In the genomic region with DNA sequence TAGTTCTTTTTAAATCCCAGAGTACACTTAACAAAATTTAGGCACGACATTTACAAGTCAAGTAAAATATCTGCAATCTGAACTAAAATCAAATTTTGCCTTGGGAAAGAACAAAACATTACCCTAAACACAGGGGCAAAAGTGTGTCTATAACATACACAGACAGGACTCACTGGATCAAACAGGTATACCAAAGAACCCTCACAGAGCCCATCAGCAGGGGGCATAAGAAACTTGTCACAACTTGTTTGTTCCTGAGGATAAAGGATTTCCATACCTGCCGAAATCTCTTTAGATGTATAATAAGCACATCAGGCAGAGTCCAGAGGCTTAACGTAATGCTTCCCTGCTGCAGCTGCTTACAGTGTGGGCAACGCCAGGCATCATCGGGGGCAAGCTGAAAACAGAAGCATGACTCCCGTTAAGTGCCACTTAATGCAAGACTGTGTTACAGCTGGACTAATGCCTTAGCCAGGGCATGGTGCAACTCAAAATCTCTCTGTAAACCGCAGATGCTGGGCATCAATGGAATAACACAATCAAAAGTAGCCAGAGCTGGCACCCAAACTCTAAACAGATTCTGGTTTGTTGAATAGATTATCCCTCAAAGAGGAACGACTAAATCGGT, we compare ENCODE assay signal across 16 cellular contexts.
A peak's percentile ranks its signal among the peaks of the same experiment; 100 is the strongest.
DNase-seq lines count a peak whose midpoint lies in the region; ATAC-seq and TF ChIP-seq lines count a peak whose summit lies in the region.
"Had no signal": no experiment of that assay in that cellular context is flagged by ENCODE, and none has a peak within 500 bp of the region (broad histone marks: within the 10 kb centered on the region; RNA-seq: fewer than 3 reads in every experiment).

No MANE protein-coding gene starts in this region.

- H3K36me3 ChIP-seq in ACC112 (ENCODE audit: insufficient read depth, low read length) (peaks cover 9% of the 10 kb centered on the region), RWPE2 (ENCODE audit: low read depth) (peaks cover 72% of the 10 kb centered on the region), heart left ventricle (peaks cover 0 to 80% (median 55%) of the 10 kb centered on the region in 9 donors)
- H3K36me3 ChIP-seq: ovary had no signal

- H3K4me3 ChIP-seq in ACC112 (ENCODE audit: low read depth, low read length) (no peak overlapping the region), RWPE2 (ENCODE audit: severe bottlenecking) (no peak overlapping the region), heart left ventricle (no peak overlapping the region)
- H3K4me3 ChIP-seq: HAP-1, ovary, testis had no signal

- peaks cover 11% of the 10 kb centered on the region for H3K4me1 ChIP-seq in ACC112 (ENCODE audit: control insufficient read depth, insufficient read depth, low read length, unreplicated experiment)
- peaks cover 38% of the 10 kb centered on the region for H3K4me1 ChIP-seq in RWPE2 (ENCODE audit: insufficient read depth, poor library complexity, severe bottlenecking)
- H3K4me1 ChIP-seq in heart left ventricle: peaks cover 0 to 35% (median 9%) of the 10 kb centered on the region in 12 donors
- H3K4me1 ChIP-seq: testis had no signal

- intact Hi-C loops in heart left ventricle (cut with DNase I): no loop called here

- H2AFZ ChIP-seq in ACC112 (ENCODE audit: low read length, unreplicated experiment): no peak overlapping the region

- H3K27ac ChIP-seq in ACC112 (ENCODE audit: low read depth, low read length) (peak overlapping the region; percentile 18; the same call in 1 of the 2 replicates), RWPE2 (ENCODE audit: poor library complexity, severe bottlenecking) (peak overlapping the region; percentile 85), heart left ventricle (peak overlapping the region in 4 of 12 donors; percentile 20 to 52 (median 30))
- H3K27ac ChIP-seq: C4-2B, ovary, testis had no signal

- TF ChIP-seq CTCF in RWPE2 (IDR thresholded peaks at IDR 0.05; ENCODE audit: poor library complexity, severe bottlenecking): no peak
- peak in 1 of 12 donors; percentile 20 for TF ChIP-seq CTCF in heart left ventricle (IDR thresholded peaks at IDR 0.05)

- 64 to 77% (median 69%) methylated on average over 9 of the region's 9 CpGs for WGBS in heart left ventricle, 4 donors

- peak; percentile 40 for ATAC-seq in RWPE2 (ENCODE audit: low read depth)
- peak; percentile 65 to 85 (median 84) for ATAC-seq in heart left ventricle
- ATAC-seq in GM19035 (IDR thresholded peaks at IDR 0.05; ENCODE audit: unreplicated experiment): no peak

- no peaks in the 10 kb centered on the region for H3K27me3 ChIP-seq in ACC112 (ENCODE audit: insufficient read depth, low read length)
- no peaks in the 10 kb centered on the region for H3K27me3 ChIP-seq in RWPE2 (ENCODE audit: insufficient read depth, poor library complexity, severe bottlenecking)
- H3K27me3 ChIP-seq in heart left ventricle: no peaks in the 10 kb centered on the region
- H3K27me3 ChIP-seq: ovary, testis had no signal

- DNase-seq in LHCN-M2 (ENCODE audit: low read depth): peak; percentile 11
- DNase-seq in RWPE2 (ENCODE audit: low spot score): no peak
- peak in 1 of 5 donors; percentile 58 for DNase-seq in heart left ventricle
- DNase-seq in NK-92 treated with Interleukin-12 subunit alpha and Interleukin-12 subunit beta, amount 100 ng/mL, for 24 hours (lab: John Stamatoyannopoulos, UW): no peak
- no peak for DNase-seq in DMS53 treated with DMSO at 0.1 percent for 48 hours (lab: John Stamatoyannopoulos, UW; ENCODE audit: unreplicated experiment)
- DNase-seq in NOMO-1 treated with DMSO at 0.1 percent for 48 hours (lab: John Stamatoyannopoulos, UW; ENCODE audit: unreplicated experiment): no peak
- DNase-seq: activated T-cell treated with anti-CD3 and anti-CD28 coated beads, Interleukin-2, amount 50 U/mL, for 1 hour; central memory CD4-positive, alpha-beta T cell; Kasumi-1; ovary; stimulated activated CD4-positive, alpha-beta T cell treated with anti-CD3 and anti-CD28 coated beads, Interleukin-4, amount 100 ng/mL, for 4 hours had no signal

- no peaks in the 10 kb centered on the region for H3K79me2 ChIP-seq in ACC112 (ENCODE audit: control insufficient read depth, insufficient read depth, low read length, unreplicated experiment)

- H3K9me3 ChIP-seq in RWPE2 (ENCODE audit: severe bottlenecking) (no peaks in the 10 kb centered on the region), heart left ventricle (no peaks in the 10 kb centered on the region)
- H3K9me3 ChIP-seq: HAP-1, ovary, testis had no signal

- TF ChIP-seq POLR2A in heart left ventricle (IDR thresholded peaks at IDR 0.05): no peak
